ENCODE assay signal across 15 cellular contexts in the genomic region with DNA sequence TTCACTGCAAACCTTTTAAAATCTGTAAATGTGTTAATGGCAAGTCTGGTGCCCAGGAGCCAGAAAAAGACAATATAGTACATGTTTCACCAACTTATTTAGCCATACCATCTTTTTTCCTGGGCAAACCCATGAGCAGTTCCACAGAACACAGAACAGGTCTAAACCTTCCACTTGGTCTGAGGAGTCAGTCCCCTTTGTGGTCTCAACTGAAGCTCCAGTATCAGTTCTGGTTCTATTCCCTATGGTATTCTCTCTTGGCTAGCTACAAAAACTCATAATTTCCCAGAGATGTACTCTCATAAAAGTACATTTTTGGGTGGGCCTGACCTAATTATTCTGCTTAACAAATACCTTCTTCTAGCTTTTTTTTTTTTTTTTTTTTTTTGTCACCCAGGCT.
"Had no signal": no experiment of that assay in that cellular context is flagged by ENCODE, and none has a peak within 500 bp of the region (broad histone marks: within the 10 kb centered on the region; RNA-seq: fewer than 3 reads in every experiment).

No MANE protein-coding gene starts in this region.

- H3K4me3 ChIP-seq: cardiac muscle cell, esophagus squamous epithelium, ovary, SJSA1, thyroid gland had no signal

- H3K27me3 ChIP-seq: cardiac muscle cell, esophagus squamous epithelium, ovary, SJSA1, thyroid gland had no signal

- H3K4me1 ChIP-seq: esophagus squamous epithelium, thyroid gland had no signal

- H3K27ac ChIP-seq: cardiac muscle cell, esophagus squamous epithelium, ovary, SJSA1, thyroid gland, WERI-Rb-1 had no signal

- H3K27ac Mint-ChIP-seq: nephron progenitor cell had no signal

- H3K36me3 ChIP-seq: ovary, WERI-Rb-1 had no signal

- ATAC-seq: left colon had no signal

- H3K4me3 Mint-ChIP-seq: nephron progenitor cell had no signal

- DNase-seq: activated CD4-positive, alpha-beta T cell treated with anti-CD3 and anti-CD28 coated beads, Interleukin-2, amount 50 U/mL, for 4 hours; esophagus squamous epithelium; foreskin fibroblast; left colon; mammary epithelial cell; nephron progenitor cell; ovary; stimulated activated CD4-positive, alpha-beta T cell treated with anti-CD3 and anti-CD28 coated beads, Interleukin-4, amount 100 ng/mL, for 1 hour; stimulated activated CD8-positive, alpha-beta memory T cell treated with anti-CD3 and anti-CD28 coated beads, Interleukin-4, amount 100 ng/mL, for 48 hours; SW 1271; T-helper 9 cell; thyroid gland; WERI-Rb-1 had no signal

- H3K9me3 ChIP-seq: esophagus squamous epithelium, ovary, SJSA1, thyroid gland had no signal
